Comparison of ENCODE assay signal across 11 cellular contexts in the genomic region with DNA sequence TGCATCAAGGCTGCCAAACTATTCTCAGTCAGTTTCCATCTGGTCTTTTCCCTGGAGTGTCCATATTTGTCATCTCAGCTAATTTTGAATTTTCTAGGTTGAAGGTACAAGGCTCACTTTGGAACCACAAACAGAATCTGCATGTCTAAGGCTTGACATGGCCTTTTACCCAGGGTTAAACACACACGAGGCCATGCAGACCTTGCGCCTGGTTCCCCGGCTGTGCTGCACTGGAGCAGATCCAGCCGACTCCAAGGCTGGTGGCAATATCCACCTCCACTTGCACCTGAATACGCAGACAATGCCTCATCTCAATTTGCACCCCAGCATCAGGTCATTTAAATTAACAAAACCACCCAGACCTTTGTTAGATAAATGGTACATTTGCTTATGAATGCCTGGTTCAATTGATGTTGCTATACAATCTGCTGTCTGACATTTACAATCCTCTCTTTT.
"Had no signal": no experiment of that assay in that cellular context is flagged by ENCODE, and none has a peak within 500 bp of the region (broad histone marks: within the 10 kb centered on the region; RNA-seq: fewer than 3 reads in every experiment).

No MANE protein-coding gene starts in this region.

- H3K4me3 ChIP-seq: ascending aorta, pancreas had no signal

- DNase-seq: activated CD4-positive, CD25-positive, alpha-beta regulatory T cell treated with anti-CD3 and anti-CD28 coated beads, Interleukin-2, amount 50 U/mL, for 72 hours; activated naive CD4-positive, alpha-beta T cell treated with anti-CD3 and anti-CD28 coated beads for 36 hours; immature natural killer cell; left cardiac atrium; naive B cell; pancreas; T-cell; T-helper 9 cell had no signal

- FAIRE-seq: endometrium, pancreas had no signal

- H3K4me1 ChIP-seq: ascending aorta, pancreas had no signal

- H3K36me3 ChIP-seq: ascending aorta, pancreas had no signal

- H3K9me3 ChIP-seq: ascending aorta, pancreas had no signal

- H3K27ac ChIP-seq: ascending aorta, pancreas had no signal

- H3K27me3 ChIP-seq: ascending aorta, pancreas had no signal

- ATAC-seq: left cardiac atrium; pancreas; stimulated activated effector memory CD8-positive, alpha-beta T cell treated with anti-CD3 and anti-CD28 coated beads, Interleukin-12 subunit alpha, Interleukin-12 subunit beta, amount 100 ng/mL, for 72 hours; T-cell had no signal
